ENCODE assay signal across 8 cellular contexts in genomic region chr20:64039293-64040160, GRCh38. TPM values are rescaled to one million over a fixed set of nuclear protein-coding genes. Genes with fewer than 3 reads are reported as not detected.
A peak's percentile ranks its signal among the peaks of the same experiment; 100 is the strongest.
DNase-seq lines count a peak whose midpoint lies in the region; ATAC-seq and TF ChIP-seq lines count a peak whose summit lies in the region.

No MANE protein-coding gene starts in this region.

- H3K36me3 ChIP-seq in CD4-positive, CD25-positive, alpha-beta regulatory T cell (ENCODE audit: control insufficient read depth, insufficient read depth, low read length) = no peaks in the 10 kb centered on the region
- H3K36me3 ChIP-seq in endodermal cell (ENCODE audit: control insufficient read depth, insufficient read depth, low read length) = no peaks in the 10 kb centered on the region

- ATAC-seq in CD4-positive, CD25-positive, alpha-beta regulatory T cell (ENCODE audit: low read depth in 2 of 2) = no peak
- ATAC-seq in GM19035 (IDR thresholded peaks at IDR 0.05; ENCODE audit: unreplicated experiment) = no peak

- TF ChIP-seq CTCF in NB4 (IDR thresholded peaks at IDR 0.05; ENCODE audit: low read depth, low read length) (no peak), endodermal cell (conservative IDR thresholded peaks at IDR 0.05) (peak; percentile 10), nephron progenitor cell (IDR thresholded peaks at IDR 0.05) (no peak)

- H3K9me3 ChIP-seq in CD4-positive, CD25-positive, alpha-beta regulatory T cell (ENCODE audit: control insufficient read depth in 2 of 2, low read length in 2 of 2) = no peaks in the 10 kb centered on the region
- H3K9me3 ChIP-seq in endodermal cell (ENCODE audit: control insufficient read depth, low read length) = no peaks in the 10 kb centered on the region

- no peaks in the 10 kb centered on the region for H3K27me3 ChIP-seq in CD4-positive, CD25-positive, alpha-beta regulatory T cell (ENCODE audit: control insufficient read depth, insufficient read depth, low read length)
- H3K27me3 ChIP-seq in endodermal cell (ENCODE audit: control insufficient read depth, insufficient read depth, low read length, poor library complexity, severe bottlenecking) = peaks cover 44% of the 10 kb centered on the region

- no peaks in the 10 kb centered on the region for H3K36me3 Mint-ChIP-seq in CD4-positive, CD25-positive, alpha-beta regulatory T cell
- H3K36me3 Mint-ChIP-seq in endodermal cell (ENCODE audit: low read depth) (peaks cover under 1% of the 10 kb centered on the region), nephron progenitor cell (ENCODE audit: low read depth) (peaks cover 2% of the 10 kb centered on the region)

- no peak for TF ChIP-seq POLR2A in NB4 (IDR thresholded peaks at IDR 0.05; ENCODE audit: extremely low read depth, insufficient read length)

- peak overlapping the region in 2 of 3 donors; percentile 71 to 88 for H3K27ac Mint-ChIP-seq in CD4-positive, CD25-positive, alpha-beta regulatory T cell
- H3K27ac Mint-ChIP-seq in endodermal cell (no peak overlapping the region), nephron progenitor cell (no peak overlapping the region)

- H3K9ac ChIP-seq in endodermal cell (ENCODE audit: extremely low read depth, low read length, poor library complexity, severe bottlenecking) = no peak overlapping the region

- peaks cover 0 to 54% (median 26%) of the 10 kb centered on the region in 4 donors for H3K4me1 Mint-ChIP-seq in CD4-positive, CD25-positive, alpha-beta regulatory T cell
- H3K4me1 Mint-ChIP-seq in endodermal cell = peaks cover 15% of the 10 kb centered on the region
- peaks cover 40% of the 10 kb centered on the region for H3K4me1 Mint-ChIP-seq in nephron progenitor cell

- DNase-seq in CD4-positive, CD25-positive, alpha-beta regulatory T cell = no peak
- DNase-seq in NB4 (ENCODE audit: low read depth) (no peak), endodermal cell (no peak), nephron progenitor cell (no peak), NCI-H2081 (lab: John Stamatoyannopoulos, UW) (no peak), epidermal melanocyte (ENCODE audit: insufficient read length, low spot score) (no peak), NCI-H1092 treated with DMSO at 0.1 percent for 48 hours (lab: John Stamatoyannopoulos, UW) (no peak)

- H3K4me3 Mint-ChIP-seq in CD4-positive, CD25-positive, alpha-beta regulatory T cell = peak overlapping the region; percentile 81 to 95 (median 83)
- H3K4me3 Mint-ChIP-seq in endodermal cell = peak overlapping the region; percentile 52
- peak overlapping the region; percentile 67 for H3K4me3 Mint-ChIP-seq in nephron progenitor cell

- no peak overlapping the region for H3K4me3 ChIP-seq in CD4-positive, CD25-positive, alpha-beta regulatory T cell (ENCODE audit: low read depth, low read length)
- H3K4me3 ChIP-seq in NB4 (ENCODE audit: low read depth, low read length) (peak overlapping the region; percentile 25), endodermal cell (ENCODE audit: low read length) (peak overlapping the region; percentile 60)

- WGBS in endodermal cell (ENCODE audit: insufficient coverage in 1 of 2, insufficient read length in 1 of 2), 2 experiments = 27 to 41% methylated on average over 8 to 17 of the region's 17 CpGs

- H3K4me1 ChIP-seq in CD4-positive, CD25-positive, alpha-beta regulatory T cell (ENCODE audit: control insufficient read depth, insufficient read depth, low read length, poor library complexity, severe bottlenecking) = peaks cover 75% of the 10 kb centered on the region
- peaks cover 19% of the 10 kb centered on the region for H3K4me1 ChIP-seq in endodermal cell (ENCODE audit: control insufficient read depth, insufficient read depth, low read length)

- H3K27me3 Mint-ChIP-seq in CD4-positive, CD25-positive, alpha-beta regulatory T cell = peaks cover 16% of the 10 kb centered on the region
- H3K27me3 Mint-ChIP-seq in endodermal cell (ENCODE audit: insufficient read depth) (peaks cover 32% of the 10 kb centered on the region), nephron progenitor cell (ENCODE audit: low read depth, poor library complexity) (peaks cover 76% of the 10 kb centered on the region)

- no peak overlapping the region for H3K27ac ChIP-seq in CD4-positive, CD25-positive, alpha-beta regulatory T cell (ENCODE audit: insufficient read depth, low read length, poor library complexity, severe bottlenecking)
- H3K27ac ChIP-seq in endodermal cell (ENCODE audit: low read depth, low read length) = no peak overlapping the region

- H3K9me3 Mint-ChIP-seq in CD4-positive, CD25-positive, alpha-beta regulatory T cell = no peaks in the 10 kb centered on the region
- H3K9me3 Mint-ChIP-seq in endodermal cell (no peaks in the 10 kb centered on the region), nephron progenitor cell (no peaks in the 10 kb centered on the region)

RNA-seq across cellular contexts. Expression of gene C20orf204, which starts 3.5 kb away (rescaled TPM):
- 6.0 TPM for total RNA-seq in CD4-positive, CD25-positive, alpha-beta regulatory T cell
- polyA plus RNA-seq in CD4-positive, CD25-positive, alpha-beta regulatory T cell = 1 to 10 TPM in 1 of 4 donors, under 1 TPM in 2, not detected in 1; 0.89 to 1.4 (median 0.91) TPM
- total RNA-seq in endodermal cell = 1 to 10 TPM; 4.0 to 4.1 TPM
- 0.78 TPM for polyA plus RNA-seq in endodermal cell (2013, experiment 1 of 2)
- 0.75 TPM for polyA plus RNA-seq in endodermal cell (2013, experiment 2 of 2)

RNA-seq across cellular contexts. Expression of gene SOX18, which starts 9.9 kb away (rescaled TPM):
- total RNA-seq in CD4-positive, CD25-positive, alpha-beta regulatory T cell = not detected
- not detected for polyA plus RNA-seq in CD4-positive, CD25-positive, alpha-beta regulatory T cell
- 1 to 10 TPM; 2.3 to 2.8 TPM for total RNA-seq in endodermal cell
- 0.57 TPM for polyA plus RNA-seq in endodermal cell (2013, experiment 1 of 2)
- polyA plus RNA-seq in endodermal cell (2013, experiment 2 of 2) = 0.95 TPM

RNA-seq across cellular contexts. Expression of gene TCEA2, which starts 23.5 kb away (rescaled TPM):
- total RNA-seq in CD4-positive, CD25-positive, alpha-beta regulatory T cell = 24.8 TPM
- 10 to 100 TPM; 17.7 to 27.1 (median 20.9) TPM for polyA plus RNA-seq in CD4-positive, CD25-positive, alpha-beta regulatory T cell
- 100 to 1,000 TPM in 1 of 2 donors, 10 to 100 TPM in 1; 64.3 to 110 TPM for total RNA-seq in endodermal cell
- polyA plus RNA-seq in endodermal cell (2013, experiment 1 of 2) = 82.9 TPM
- polyA plus RNA-seq in endodermal cell (2013, experiment 2 of 2) = 77.1 TPM

RNA-seq across cellular contexts. Expression of gene RGS19, which starts 39.8 kb away (rescaled TPM):
- 50.7 TPM for total RNA-seq in CD4-positive, CD25-positive, alpha-beta regulatory T cell
- polyA plus RNA-seq in CD4-positive, CD25-positive, alpha-beta regulatory T cell = 100 to 1,000 TPM in 2 of 4 donors, 10 to 100 TPM in 2; 79.4 to 105 (median 95.0) TPM
- 10 to 100 TPM; 14.6 to 15.8 TPM for total RNA-seq in endodermal cell
- polyA plus RNA-seq in endodermal cell (2013, experiment 1 of 2) = 10.7 TPM
- 10.8 TPM for polyA plus RNA-seq in endodermal cell (2013, experiment 2 of 2)

RNA-seq across cellular contexts. Expression of gene OPRL1, which starts 40.4 kb away (rescaled TPM):
- 1.3 TPM for total RNA-seq in CD4-positive, CD25-positive, alpha-beta regulatory T cell
- 1 to 10 TPM in 1 of 4 donors, under 1 TPM in 3; 0.58 to 1.1 (median 0.59) TPM for polyA plus RNA-seq in CD4-positive, CD25-positive, alpha-beta regulatory T cell
- total RNA-seq in endodermal cell = 1 to 10 TPM; 4.1 to 5.5 TPM
- 3.0 TPM for polyA plus RNA-seq in endodermal cell (2013, experiment 1 of 2)
- polyA plus RNA-seq in endodermal cell (2013, experiment 2 of 2) = 2.8 TPM

Comparison
In these comparisons a context has a peak if more than half of its experiments do, and no peak if none do; other contexts are left out.
1. H3K27ac Mint-ChIP-seq: peak in CD4-positive, CD25-positive, alpha-beta regulatory T cell (2 of 3); none in endodermal cell (single experiment) and nephron progenitor cell (single experiment).
2. Peak in every context shown above with its lines, with median percentiles within 50 percentile points of each other: H3K4me3 Mint-ChIP-seq.